Comparison of ENCODE assay signal across 7 cellular contexts in the genomic region with DNA sequence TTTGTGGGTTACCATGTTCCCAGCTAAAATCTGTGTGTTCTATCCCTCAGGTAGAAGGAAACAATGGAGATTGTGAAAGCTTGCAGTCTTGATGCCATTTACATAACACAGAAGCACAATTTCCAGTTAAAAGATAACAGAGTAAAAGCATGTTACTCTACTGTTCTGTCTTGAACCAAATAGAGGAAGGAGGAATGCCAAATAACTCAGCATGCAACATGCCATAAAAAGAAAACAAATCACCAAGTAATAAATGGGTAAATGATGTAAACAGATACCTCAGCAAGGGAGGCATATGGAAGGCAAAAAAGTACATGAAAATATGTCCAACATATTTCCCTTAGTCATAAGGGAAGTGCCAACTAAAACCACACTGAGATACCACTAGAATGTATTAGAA.
"Had no signal": no experiment of that assay in that cellular context is flagged by ENCODE, and none has a peak within 500 bp of the region (broad histone marks: within the 10 kb centered on the region; RNA-seq: fewer than 3 reads in every experiment).

No MANE protein-coding gene starts in this region.

- H3K27ac Mint-ChIP-seq: H9 had no signal

- H3K4me3 Mint-ChIP-seq: H9 had no signal

- DNase-seq: GOT3, H9, HCEC 1CT, IMR-90 had no signal

- FAIRE-seq: H54, HTR-8/SVneo, K562 had no signal

- H3K4me3 ChIP-seq: K562 had no signal

- ATAC-seq: K562 had no signal
